ENCODE assay signal across 8 cellular contexts in the genomic region with DNA sequence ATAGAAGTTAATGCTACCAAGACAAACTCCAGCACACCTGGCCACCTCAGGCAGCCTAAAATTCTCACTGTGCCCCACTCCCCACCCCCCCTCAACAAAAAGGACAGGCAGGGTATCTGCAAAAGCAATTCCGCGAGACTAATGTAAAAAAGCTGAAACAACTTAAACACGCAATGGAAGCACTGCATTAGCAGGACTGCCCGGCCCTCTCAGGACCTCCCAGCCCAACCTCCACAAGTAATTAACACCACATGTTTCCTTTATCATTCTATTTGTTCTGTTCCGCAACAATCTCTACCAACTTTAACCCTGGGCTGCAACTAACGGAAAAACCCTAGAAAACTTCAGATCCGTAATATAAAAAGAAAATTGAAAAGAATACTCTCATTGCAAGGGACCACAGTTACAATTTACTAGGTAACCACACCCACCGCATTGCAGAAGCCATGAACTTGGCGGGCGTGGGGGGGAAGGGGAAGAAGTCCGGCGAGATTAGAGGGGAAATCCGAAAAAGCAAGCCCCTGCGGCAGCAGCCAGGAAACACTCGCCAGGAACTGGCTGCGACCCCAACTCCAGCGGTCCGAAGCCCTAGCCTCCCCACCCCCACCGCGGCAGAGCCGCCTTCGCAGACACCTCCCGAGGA. TPM values are rescaled to one million over a fixed set of nuclear protein-coding genes. Genes with fewer than 3 reads are reported as not detected.
DNase-seq lines count a peak whose midpoint lies in the region; FAIRE-seq and TF ChIP-seq lines count a peak whose summit lies in the region.

No MANE protein-coding gene starts in this region.

- peak overlapping the region; percentile 81 for H3K4me3 ChIP-seq in astrocyte (ENCODE audit: insufficient read depth, low read depth, low read length)
- peak overlapping the region; percentile 71 for H3K4me3 ChIP-seq in kidney epithelial cell (ENCODE audit: low read depth, low read length)
- H3K4me3 ChIP-seq in transverse colon, result peak overlapping the region; percentile 60 to 75 (median 62)

- peaks cover 27% of the 10 kb centered on the region for H3K79me2 ChIP-seq in astrocyte (ENCODE audit: insufficient read depth, low read length)

- CTCF ChIA-PET in activated CD4-positive, alpha-beta T cell treated with anti-CD3 and anti-CD28 coated beads, Interleukin-2, amount 10 ng/mL, durations not matched to agents 7 days and 5 days (lab: Charles Lee), result no interaction called here

- no peak for FAIRE-seq in astrocyte (lab: Jason Lieb, UNC)

- H3K27me3 ChIP-seq in astrocyte (ENCODE audit: insufficient read depth, low read length) (no peaks in the 10 kb centered on the region), kidney epithelial cell (ENCODE audit: control insufficient read depth, insufficient read depth, low read length) (no peaks in the 10 kb centered on the region), transverse colon (peaks cover 19% of the 10 kb centered on the region)

- peak overlapping the region; percentile 82 for H3K9ac ChIP-seq in astrocyte (ENCODE audit: low read length)

- TF ChIP-seq CTCF in astrocyte (IDR thresholded peaks at IDR 0.05; ENCODE audit: insufficient read depth, low read depth, low read length), result no peak
- TF ChIP-seq CTCF in kidney epithelial cell (IDR thresholded peaks at IDR 0.05; ENCODE audit: insufficient read depth, low read length, poor library complexity, severe bottlenecking), result no peak
- no peak for TF ChIP-seq CTCF in transverse colon (IDR thresholded peaks at IDR 0.05)

- peak overlapping the region; percentile 51 for H3K4me3 Mint-ChIP-seq in activated CD4-positive, alpha-beta T cell treated with anti-CD3 and anti-CD28 coated beads, Interleukin-2, amount 10 ng/mL, durations not matched to agents 7 days and 5 days
- H3K4me3 Mint-ChIP-seq in astrocyte (ENCODE audit: unreplicated experiment), result peak overlapping the region; percentile 94

- peaks cover 18% of the 10 kb centered on the region for H3K4me1 Mint-ChIP-seq in activated CD4-positive, alpha-beta T cell treated with anti-CD3 and anti-CD28 coated beads, Interleukin-2, amount 10 ng/mL, durations not matched to agents 7 days and 5 days
- peaks cover 17% of the 10 kb centered on the region for H3K4me1 Mint-ChIP-seq in astrocyte (ENCODE audit: low read depth, unreplicated experiment)

- no peak overlapping the region for H3K27ac Mint-ChIP-seq in activated CD4-positive, alpha-beta T cell treated with anti-CD3 and anti-CD28 coated beads, Interleukin-2, amount 10 ng/mL, durations not matched to agents 7 days and 5 days
- peak overlapping the region; percentile 48 for H3K27ac Mint-ChIP-seq in astrocyte (ENCODE audit: unreplicated experiment)

- H3K36me3 ChIP-seq in astrocyte (ENCODE audit: insufficient read depth, low read length), result no peaks in the 10 kb centered on the region
- H3K36me3 ChIP-seq in kidney epithelial cell (ENCODE audit: control insufficient read depth, insufficient read depth, low read length), result no peaks in the 10 kb centered on the region
- no peaks in the 10 kb centered on the region for H3K36me3 ChIP-seq in transverse colon

- peaks cover 3% of the 10 kb centered on the region for H3K4me1 ChIP-seq in astrocyte (ENCODE audit: insufficient read depth, low read length)
- H3K4me1 ChIP-seq in transverse colon, result peaks cover 0 to 18% (median 2%) of the 10 kb centered on the region in 4 donors

- H3K27ac ChIP-seq in astrocyte (ENCODE audit: low read depth, low read length), result peak overlapping the region; percentile 49
- H3K27ac ChIP-seq in transverse colon, result peak overlapping the region; percentile 65 to 85 (median 76)

- H3K27me3 Mint-ChIP-seq in activated CD4-positive, alpha-beta T cell treated with anti-CD3 and anti-CD28 coated beads, Interleukin-2, amount 10 ng/mL, durations not matched to agents 7 days and 5 days, result peaks cover 45% of the 10 kb centered on the region
- peaks cover 2% of the 10 kb centered on the region for H3K27me3 Mint-ChIP-seq in astrocyte (ENCODE audit: low read depth, unreplicated experiment)

- TF ChIP-seq EP300 in transverse colon (IDR thresholded peaks at IDR 0.05; ENCODE audit: low read depth), result no peak

- no peaks in the 10 kb centered on the region for H3K9me3 Mint-ChIP-seq in activated CD4-positive, alpha-beta T cell treated with anti-CD3 and anti-CD28 coated beads, Interleukin-2, amount 10 ng/mL, durations not matched to agents 7 days and 5 days
- no peaks in the 10 kb centered on the region for H3K9me3 Mint-ChIP-seq in astrocyte (ENCODE audit: unreplicated experiment)

- no peaks in the 10 kb centered on the region for H3K9me3 ChIP-seq in astrocyte (ENCODE audit: insufficient read depth, low read depth, low read length)
- H3K9me3 ChIP-seq in transverse colon, result no peaks in the 10 kb centered on the region

- POLR2A ChIA-PET in activated CD4-positive, alpha-beta T cell treated with anti-CD3 and anti-CD28 coated beads, Interleukin-2, amount 10 ng/mL, durations not matched to agents 7 days and 5 days (lab: Charles Lee), result no interaction called here

- intact Hi-C loops in transverse colon (cut with DNase I; ENCODE audit: low total_unique reads), result loop anchor here (2.0 to 10.0 kb wide), 2 partner anchors 86 to 118 kb away; no protein-coding TSS in a partner anchor

- peak overlapping the region; percentile 50 for H2AFZ ChIP-seq in astrocyte (ENCODE audit: low read depth, low read length)

- in situ Hi-C loops in transverse colon (cut with MboI; ENCODE audit: low pct_ligation_motif_present in 1 of 4, low pct_unique_long_range_greater_than_20kb in 1 of 4, low sequenced_read_pairs in 3 of 4), result no loop called here

- H4K20me1 ChIP-seq in astrocyte (ENCODE audit: insufficient read depth, low read length), result peaks cover 4% of the 10 kb centered on the region

- no peak for TF ChIP-seq POLR2A in transverse colon (IDR thresholded peaks at IDR 0.05)

- H3K36me3 Mint-ChIP-seq in activated CD4-positive, alpha-beta T cell treated with anti-CD3 and anti-CD28 coated beads, Interleukin-2, amount 10 ng/mL, durations not matched to agents 7 days and 5 days (ENCODE audit: low read depth), result no peaks in the 10 kb centered on the region
- no peaks in the 10 kb centered on the region for H3K36me3 Mint-ChIP-seq in astrocyte (ENCODE audit: low read depth, unreplicated experiment)

- H3K4me2 ChIP-seq in astrocyte (ENCODE audit: low read length), result peak overlapping the region; percentile 95

- DNase-seq in activated CD4-positive, alpha-beta T cell treated with anti-CD3 and anti-CD28 coated beads, Interleukin-2, amount 10 ng/mL, durations not matched to agents 7 days and 5 days, result no peak
- DNase-seq in activated CD4-positive, alpha-beta T cell treated with anti-CD3 and anti-CD28 coated beads, Interleukin-2, amount 50 U/mL, for 1 hour, result no peak
- DNase-seq in astrocyte (ENCODE audit: low read depth) (no peak), kidney epithelial cell (ENCODE audit: low read depth) (no peak), transverse colon (peak; percentile 29), LoVo (ENCODE audit: low spot score) (no peak), COR-L47 (lab: John Stamatoyannopoulos, UW) (no peak), middle frontal gyrus (ENCODE audit: extremely low spot score, low spot score) (no peak)

- WGBS in transverse colon (ENCODE audit: low coverage in 1 of 2), 2 donors, result 0 to 5% methylated on average over 13 to 23 of the region's 23 CpGs

RNA-seq across cellular contexts. Expression of gene EPB41L3, which starts 1.3 kb away (rescaled TPM):
- 10 to 100 TPM; 13.7 to 14.0 TPM for total RNA-seq in activated CD4-positive, alpha-beta T cell treated with anti-CD3 and anti-CD28 coated beads, Interleukin-2, amount 10 ng/mL, durations not matched to agents 7 days and 5 days
- total RNA-seq in astrocyte (92.3 and 97.0 TPM in 2 replicates), kidney epithelial cell (37.4 and 43.0 TPM in 2 replicates), transverse colon (100 to 1,000 TPM in 3 of 4 donors, 10 to 100 TPM in 1; 97.3 to 403 (median 134) TPM)
